17 cellular contexts compared by ENCODE assay signal in the genomic region with DNA sequence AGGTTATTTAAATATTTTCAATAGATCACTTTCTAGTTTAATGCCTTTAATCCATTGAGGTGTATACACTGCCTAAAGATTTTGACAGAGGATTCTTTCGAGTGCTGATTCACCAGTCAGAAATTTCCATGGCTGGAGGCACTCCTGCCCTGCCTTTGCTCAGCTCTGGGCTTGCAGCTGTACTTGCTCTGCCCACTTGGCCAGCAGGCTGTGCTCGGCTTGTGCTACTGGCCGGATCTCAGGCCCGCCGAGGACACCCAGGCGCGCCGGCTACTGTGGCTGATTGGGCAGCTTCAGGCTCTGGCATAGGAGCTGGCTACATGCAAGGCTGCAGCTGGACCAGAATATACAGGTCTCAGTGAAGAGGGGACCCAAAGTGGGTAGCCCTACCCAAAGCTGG.
DNase-seq lines count a peak whose midpoint lies in the region; ATAC-seq and TF ChIP-seq lines count a peak whose summit lies in the region.
"Had no signal": no experiment of that assay in that cellular context is flagged by ENCODE, and none has a peak within 500 bp of the region (broad histone marks: within the 10 kb centered on the region; RNA-seq: fewer than 3 reads in every experiment).

No MANE protein-coding gene starts in this region.

- no peaks in the 10 kb centered on the region for H3K79me2 ChIP-seq in Karpas-422 (ENCODE audit: low read length)

- no peaks in the 10 kb centered on the region for H3K36me3 Mint-ChIP-seq in CD4-positive, alpha-beta T cell (ENCODE audit: low read depth)

- POLR2A ChIA-PET in CD4-positive, alpha-beta T cell (lab: Charles Lee) = no interaction called here

- H3K4me1 Mint-ChIP-seq in CD4-positive, alpha-beta T cell (ENCODE audit: low read depth) = no peaks in the 10 kb centered on the region
- H3K4me1 Mint-ChIP-seq: B cell had no signal

- no peaks in the 10 kb centered on the region for H4K20me1 ChIP-seq in Karpas-422 (ENCODE audit: insufficient read depth, low read depth, low read length)

- H3K4me1 ChIP-seq in lower lobe of right lung (no peaks in the 10 kb centered on the region), HAP-1 (no peaks in the 10 kb centered on the region), Karpas-422 (ENCODE audit: low read length) (no peaks in the 10 kb centered on the region)

- CTCF ChIA-PET in CD4-positive, alpha-beta T cell (lab: Charles Lee) = no interaction called here

- TF ChIP-seq POLR2A in GM18505 (IDR thresholded peaks at IDR 0.05; ENCODE audit: borderline replicate concordance, extremely low read depth, insufficient read depth, insufficient read length) = no peak

- H3K27me3 ChIP-seq in lower lobe of right lung (ENCODE audit: low read depth) (no peaks in the 10 kb centered on the region), HAP-1 (ENCODE audit: low read depth) (peaks cover 3% of the 10 kb centered on the region; the same call in 1 of the 2 replicates), Karpas-422 (ENCODE audit: low read length) (no peaks in the 10 kb centered on the region)
- no peaks in the 10 kb centered on the region for H3K27me3 ChIP-seq in CD4-positive, alpha-beta T cell (ENCODE audit: control insufficient read depth, insufficient read depth, low read length)
- H3K27me3 ChIP-seq: cardiac muscle cell had no signal

- no peak overlapping the region for H3K27ac ChIP-seq in epithelial cell of prostate
- H3K27ac ChIP-seq in lower lobe of right lung = no peak overlapping the region
- no peak overlapping the region for H3K27ac ChIP-seq in Karpas-422 (ENCODE audit: low read length)
- H3K27ac ChIP-seq in CD4-positive, alpha-beta T cell (ENCODE audit: low read depth, low read length) = no peak overlapping the region
- H3K27ac ChIP-seq: cardiac muscle cell had no signal

- H3K9me3 ChIP-seq in lower lobe of right lung = no peaks in the 10 kb centered on the region
- H3K9me3 ChIP-seq in HAP-1 = no peaks in the 10 kb centered on the region
- H3K9me3 ChIP-seq in Karpas-422 (ENCODE audit: low read length) = no peaks in the 10 kb centered on the region
- H3K9me3 ChIP-seq in CD4-positive, alpha-beta T cell (ENCODE audit: control insufficient read depth, low read length) = no peaks in the 10 kb centered on the region

- H3K9me2 ChIP-seq in Karpas-422 (replicated peaks; ENCODE audit: insufficient read depth, low read length) = no peaks in the 10 kb centered on the region

- H2AFZ ChIP-seq in Karpas-422 (ENCODE audit: low read length) = no peak overlapping the region

- intact Hi-C loops in lower lobe of right lung (cut with DNase I) = no loop called here
- intact Hi-C loops in CD4-positive, alpha-beta T cell (cut with DNase I, micrococcal nuclease) = no loop called here

- in situ Hi-C loops in Caki2 (cut with HindIII; ENCODE audit: low pct_unique_long_range_greater_than_20kb, low sequenced_read_pairs) (no loop called here), HAP-1 (cut with MboI; ENCODE audit: low sequenced_read_pairs) (no loop called here)

- peak; percentile 11 for DNase-seq in Caki2 (ENCODE audit: low read depth)
- peak; percentile 56 for DNase-seq in RPMI7951 (ENCODE audit: low read depth)
- DNase-seq in epithelial cell of prostate (ENCODE audit: low read depth, low spot score) = peak; percentile 18
- DNase-seq in lower lobe of right lung = peak; percentile 28
- DNase-seq in HAP-1 (ENCODE audit: low spot score in 2 of 2) = no peak
- DNase-seq in Karpas-422 = no peak
- no peak for DNase-seq in CD4-positive, alpha-beta T cell
- DNase-seq: activated naive CD4-positive, alpha-beta T cell treated with Interleukin-2 at 50 U/mL for 16 hours; NCI-H1092 treated with DMSO at 0.1 percent for 48 hours; NCI-H524; RPMI8226; stimulated activated CD4-positive, alpha-beta T cell treated with anti-CD3 and anti-CD28 coated beads, Interleukin-2, amount 100 ng/mL, for 48 hours; stimulated activated naive CD4-positive, alpha-beta T cell had no signal

- H3K4me2 ChIP-seq in Karpas-422 (ENCODE audit: low read depth, low read length, poor library complexity, severe bottlenecking) = no peak overlapping the region

- H3K27me3 Mint-ChIP-seq in CD4-positive, alpha-beta T cell = no peaks in the 10 kb centered on the region
- H3K27me3 Mint-ChIP-seq: B cell, progenitor cell of endocrine pancreas had no signal

- H3K4me3 Mint-ChIP-seq in CD4-positive, alpha-beta T cell = no peak overlapping the region
- H3K4me3 Mint-ChIP-seq: B cell had no signal

- no peak overlapping the region for H3K27ac Mint-ChIP-seq in CD4-positive, alpha-beta T cell
- H3K27ac Mint-ChIP-seq: B cell, progenitor cell of endocrine pancreas had no signal

- H3K4me3 ChIP-seq in lower lobe of right lung (no peak overlapping the region), HAP-1 (no peak overlapping the region), Karpas-422 (ENCODE audit: low read length) (no peak overlapping the region)
- H3K4me3 ChIP-seq: cardiac muscle cell had no signal

- peaks cover 3% of the 10 kb centered on the region for H3K9me3 Mint-ChIP-seq in CD4-positive, alpha-beta T cell

- H3K9ac ChIP-seq in Karpas-422 (ENCODE audit: low read length) = no peak overlapping the region

- no peak for TF ChIP-seq CTCF in lower lobe of right lung (IDR thresholded peaks at IDR 0.05)
- TF ChIP-seq CTCF in CD4-positive, alpha-beta T cell (IDR thresholded peaks at IDR 0.05) = no peak

- ATAC-seq in lower lobe of right lung (no peak), GM18505 (IDR thresholded peaks at IDR 0.05; ENCODE audit: unreplicated experiment) (no peak)
- no peak for ATAC-seq in CD4-positive, alpha-beta T cell (ENCODE audit: poor library complexity)

- H3K36me3 ChIP-seq in lower lobe of right lung (no peaks in the 10 kb centered on the region), HAP-1 (replicated peaks) (no peaks in the 10 kb centered on the region), Karpas-422 (ENCODE audit: insufficient read depth, low read length) (no peaks in the 10 kb centered on the region)
- H3K36me3 ChIP-seq: cardiac muscle cell had no signal

Comparison
In these comparisons a context has a peak if more than half of its experiments do, and no peak if none do; other contexts are left out.
1. DNase-seq: peak in Caki2 (single experiment), RPMI7951 (single experiment), epithelial cell of prostate (single experiment) and lower lobe of right lung (single experiment); none in HAP-1 (0 of 2), Karpas-422 (single experiment) and CD4-positive, alpha-beta T cell (0 of 10).